ENCODE assay signal across 8 cellular contexts in genomic region chr12:48004039-48004940, GRCh38. TPM values are rescaled to one million over a fixed set of nuclear protein-coding genes. Genes with fewer than 3 reads are reported as not detected.
A peak's percentile ranks its signal among the peaks of the same experiment; 100 is the strongest.
DNase-seq lines count a peak whose midpoint lies in the region; ATAC-seq and TF ChIP-seq lines count a peak whose summit lies in the region.

Gene COL2A1, minus strand, starts transcription at chr12:48004476. Its CDS starts 155 bp downstream, at chr12:48004321.

- CTCF ChIA-PET in AG04450 (lab: Charles Lee), result no interaction called here

- no peak for TF ChIP-seq CTCF in AG04450 (IDR thresholded peaks at IDR 0.05; ENCODE audit: low read depth, low read length)
- TF ChIP-seq CTCF in HL-60 (IDR thresholded peaks at IDR 0.05; ENCODE audit: insufficient read depth, low read length), result no peak
- no peak for TF ChIP-seq CTCF in right atrium auricular region (IDR thresholded peaks at IDR 0.05)

- peak within 1 kb of the TSS; percentile 81 for H3K4me2 ChIP-seq in skeletal muscle satellite cell (ENCODE audit: low read length)

- no peak for ATAC-seq in HG02588 (IDR thresholded peaks at IDR 0.05; ENCODE audit: unreplicated experiment)
- ATAC-seq in HG03521 (IDR thresholded peaks at IDR 0.05; ENCODE audit: unreplicated experiment), result no peak
- no peak for ATAC-seq in GM21515 (IDR thresholded peaks at IDR 0.05; ENCODE audit: unreplicated experiment)

- H3K36me3 ChIP-seq in right atrium auricular region, result no peaks in the 10 kb centered on the region
- no peaks in the 10 kb centered on the region for H3K36me3 ChIP-seq in skeletal muscle satellite cell (ENCODE audit: insufficient read depth, low read length)

- no peak within 1 kb of the TSS for H3K9ac ChIP-seq in skeletal muscle satellite cell (ENCODE audit: low read depth, low read length)

- H3K9me3 ChIP-seq in AG04450 (ENCODE audit: control insufficient read depth, insufficient read depth, low read length) (no peaks in the 10 kb centered on the region; the same call in 1 of the 2 replicates), right atrium auricular region (no peaks in the 10 kb centered on the region), skeletal muscle satellite cell (replicated peaks; ENCODE audit: low read length) (no peaks in the 10 kb centered on the region)

- H3K4me1 ChIP-seq in right atrium auricular region, result peaks cover 0 to 44% of the 10 kb centered on the region in 2 donors
- peaks cover 25% of the 10 kb centered on the region for H3K4me1 ChIP-seq in skeletal muscle satellite cell (ENCODE audit: control insufficient read depth, insufficient read depth, low read length)

- H3K4me3 ChIP-seq in AG04450 (ENCODE audit: low read depth, low read length), result peak within 1 kb of the TSS; percentile 25
- H3K4me3 ChIP-seq in HL-60 (replicated peaks; ENCODE audit: insufficient read depth, low read length), result no peak within 1 kb of the TSS; the same call in 1 of the 2 replicates
- peak within 1 kb of the TSS; percentile 28 to 56 for H3K4me3 ChIP-seq in right atrium auricular region
- peak within 1 kb of the TSS; percentile 53 for H3K4me3 ChIP-seq in skeletal muscle satellite cell (ENCODE audit: low read length)

- peaks cover 92% of the 10 kb centered on the region for H3K27me3 ChIP-seq in AG04450 (ENCODE audit: control insufficient read depth, insufficient read depth, low read length)
- H3K27me3 ChIP-seq in HL-60 (ENCODE audit: insufficient read depth, poor library complexity, severe bottlenecking), result peaks cover 84% of the 10 kb centered on the region
- H3K27me3 ChIP-seq in right atrium auricular region, result peaks cover 10 to 26% of the 10 kb centered on the region in 2 donors
- H3K27me3 ChIP-seq in skeletal muscle satellite cell (ENCODE audit: control insufficient read depth, insufficient read depth, low read length), result peaks cover 94% of the 10 kb centered on the region

- H3K27ac ChIP-seq in AG04450 (ENCODE audit: low read depth, low read length) (no peak within 1 kb of the TSS), HL-60 (replicated peaks) (no peak within 1 kb of the TSS), right atrium auricular region (no peak within 1 kb of the TSS)

- DNase-seq in AG04450 (ENCODE audit: low read depth, low spot score), result no peak
- DNase-seq in HL-60 (ENCODE audit: low read depth in 1 of 2, low spot score in 1 of 2), result peak; percentile 24 to 29
- peak; percentile 29 for DNase-seq in activated T-cell treated with anti-CD3 and anti-CD28 coated beads for 48 hours (ENCODE audit: low read depth)
- no peak for DNase-seq in right atrium auricular region (ENCODE audit: low spot score)

- POLR2A ChIA-PET in AG04450 (lab: Yijun Ruan, JAX), result no interaction called here

RNA-seq across cellular contexts. Expression of gene COL2A1, which starts in this region (rescaled TPM):
- not detected in 2 replicates for polyA plus RNA-seq in AG04450 (2011; rRNA removed)
- not detected in 2 replicates for polyA minus RNA-seq in AG04450 (2011; rRNA and poly(A)+ RNA removed)
- total RNA-seq in right atrium auricular region, result not detected
- total RNA-seq in skeletal muscle satellite cell (2012; rRNA removed), result 0.51 TPM in 1 of 2 replicates, not detected in the other

Comparison
In these comparisons a context has a peak if more than half of its experiments do, and no peak if none do; other contexts are left out.
1. DNase-seq: peak in HL-60 (2 of 2) and activated T-cell treated with anti-CD3 and anti-CD28 coated beads for 48 hours (single experiment); none in AG04450 (single experiment) and right atrium auricular region (single experiment).